In genomic region chr3:173216063-173216462, GRCh38 we compare ENCODE assay signal across 37 cellular contexts.
"Had no signal": no experiment of that assay in that cellular context is flagged by ENCODE, and none has a peak within 500 bp of the region (broad histone marks: within the 10 kb centered on the region; RNA-seq: fewer than 3 reads in every experiment).

No MANE protein-coding gene starts in this region.

- H3K4me3 ChIP-seq: adrenal gland, body of pancreas, breast epithelium had no signal

- FAIRE-seq: astrocyte, TTC549 had no signal

- H3K27ac ChIP-seq: adrenal gland, body of pancreas, brain microvascular endothelial cell, breast epithelium, VCaP had no signal

- H3K36me3 Mint-ChIP-seq: activated CD4-positive, alpha-beta memory T cell treated with anti-CD3 and anti-CD28 coated beads for 36 hours; activated naive CD4-positive, alpha-beta T cell treated with anti-CD3 and anti-CD28 coated beads, Interleukin-2, amount 50 U/mL, for 72 hours; activated naive CD8-positive, alpha-beta T cell treated with anti-CD3 and anti-CD28 coated beads for 36 hours had no signal

- ATAC-seq: activated CD8-positive, alpha-beta T cell treated with anti-CD3 and anti-CD28 coated beads for 36 hours; activated naive CD4-positive, alpha-beta T cell treated with anti-CD3 and anti-CD28 coated beads, Interleukin-2, amount 50 U/mL, for 72 hours; activated T-cell treated with anti-CD3 and anti-CD28 coated beads, Interleukin-2, amount 50 U/mL, for 4 hours; activated T-cell treated with anti-CD3 and anti-CD28 coated beads, Interleukin-2, amount 50 U/mL, for 72 hours; activated T-helper 17 cell treated with anti-CD3 and anti-CD28 coated beads, Interleukin-2, amount 50 U/mL, for 72 hours; body of pancreas had no signal

- H3K36me3 ChIP-seq: adrenal gland, brain microvascular endothelial cell, breast epithelium had no signal

- H3K27ac Mint-ChIP-seq: activated B cell treated with CpG ODN at 0.5 μM for 24 hours; activated CD4-positive, alpha-beta memory T cell treated with anti-CD3 and anti-CD28 coated beads for 36 hours; activated CD4-positive, alpha-beta T cell treated with anti-CD3 and anti-CD28 coated beads, Interleukin-2, amount 10 ng/mL, durations not matched to agents 24 days and 14 days; activated CD8-positive, alpha-beta T cell treated with anti-CD3 and anti-CD28 coated beads for 36 hours; activated naive CD4-positive, alpha-beta T cell treated with anti-CD3 and anti-CD28 coated beads for 36 hours; activated naive CD4-positive, alpha-beta T cell treated with anti-CD3 and anti-CD28 coated beads, Interleukin-2, amount 50 U/mL, for 72 hours; activated naive CD8-positive, alpha-beta T cell treated with anti-CD3 and anti-CD28 coated beads for 36 hours; activated T-cell treated with anti-CD3 and anti-CD28 coated beads, Interleukin-2, amount 50 U/mL, for 72 hours; activated T-helper 1 cell treated with anti-CD3 and anti-CD28 coated beads, Interleukin-12 subunit alpha, Interleukin-12 subunit beta, Interleukin-2, Interleukin-4 antibody, amounts not matched to agents 30 ng/mL and 10 ng/mL and 1 ng/mL, durations not matched to agents 14 hours and 24 hours and 36 hours; activated T-helper 17 cell treated with anti-CD3 and anti-CD28 coated beads, Interleukin-2, amount 50 U/mL, for 72 hours; T-helper 1 cell treated with Interleukin-12 subunit alpha and Interleukin-12 subunit beta and Interleukin-4 antibody, amounts not matched to agents 30 μg/mL and 1 μg/mL, for 36 hours; T-helper 2 cell treated with Interferon-gamma antibody and Interleukin-4, amounts not matched to agents 5 μg/mL and 100 μg/mL, for 36 hours had no signal

- H3K27me3 Mint-ChIP-seq: activated B cell treated with CpG ODN at 0.5 μM for 24 hours; activated CD4-positive, alpha-beta memory T cell treated with anti-CD3 and anti-CD28 coated beads for 36 hours; activated CD4-positive, alpha-beta T cell treated with anti-CD3 and anti-CD28 coated beads, Interleukin-2, amount 10 ng/mL, durations not matched to agents 24 days and 14 days; activated CD8-positive, alpha-beta T cell treated with anti-CD3 and anti-CD28 coated beads for 36 hours; activated naive CD8-positive, alpha-beta T cell treated with anti-CD3 and anti-CD28 coated beads for 36 hours; activated T-helper 17 cell treated with anti-CD3 and anti-CD28 coated beads, Interleukin-2, amount 50 U/mL, for 72 hours had no signal

- H3K9me3 Mint-ChIP-seq: activated CD4-positive, alpha-beta T cell treated with anti-CD3 and anti-CD28 coated beads, Interleukin-2, amount 10 ng/mL, durations not matched to agents 24 days and 14 days; activated T-helper 1 cell treated with anti-CD3 and anti-CD28 coated beads, Interleukin-12 subunit alpha, Interleukin-12 subunit beta, Interleukin-2, Interleukin-4 antibody, amounts not matched to agents 30 ng/mL and 10 ng/mL and 1 ng/mL, durations not matched to agents 14 hours and 24 hours and 36 hours; activated T-helper 17 cell treated with anti-CD3 and anti-CD28 coated beads, Interleukin-2, amount 50 U/mL, for 72 hours; T-helper 1 cell treated with Interleukin-12 subunit alpha and Interleukin-12 subunit beta and Interleukin-4 antibody, amounts not matched to agents 30 μg/mL and 1 μg/mL, for 36 hours; T-helper 2 cell treated with Interferon-gamma antibody and Interleukin-4, amounts not matched to agents 5 μg/mL and 100 μg/mL, for 36 hours had no signal

- H3K4me1 ChIP-seq: adrenal gland, body of pancreas, breast epithelium had no signal

- DNase-seq: activated B cell treated with CpG ODN at 0.5 μM for 24 hours; activated CD4-positive, alpha-beta memory T cell treated with anti-CD3 and anti-CD28 coated beads for 36 hours; activated CD4-positive, alpha-beta T cell treated with anti-CD3 and anti-CD28 coated beads for 4 hours; activated CD4-positive, alpha-beta T cell treated with anti-CD3 and anti-CD28 coated beads, Interleukin-2, amount 10 ng/mL, durations not matched to agents 24 days and 14 days; activated CD4-positive, alpha-beta T cell treated with anti-CD3 and anti-CD28 coated beads, Interleukin-2, amount 50 U/mL, for 1 hour; activated CD4-positive, alpha-beta T cell treated with anti-CD3 and anti-CD28 coated beads, Interleukin-2, amount 50 U/mL, for 4 hours; activated CD4-positive, CD25-positive, alpha-beta regulatory T cell treated with anti-CD3 and anti-CD28 coated beads, Interleukin-2, amount 50 U/mL, for 72 hours; activated CD8-positive, alpha-beta memory T cell treated with anti-CD3 and anti-CD28 coated beads, Interleukin-2, amount 50 U/mL, for 4 hours; activated CD8-positive, alpha-beta T cell treated with anti-CD3 and anti-CD28 coated beads for 36 hours; activated effector memory CD4-positive, alpha-beta T cell treated with anti-CD3 and anti-CD28 coated beads, Interleukin-2, amount 50 U/mL, for 16 hours; activated gamma-delta T cell treated with Interleukin-2 at 50 U/mL for 16 hours; activated naive CD4-positive, alpha-beta T cell; activated naive CD4-positive, alpha-beta T cell treated with anti-CD3 and anti-CD28 coated beads for 36 hours; activated naive CD4-positive, alpha-beta T cell treated with anti-CD3 and anti-CD28 coated beads, Interleukin-2, amount 50 U/mL, for 16 hours; activated naive CD8-positive, alpha-beta T cell treated with anti-CD3 and anti-CD28 coated beads for 36 hours; activated T-cell treated with anti-CD3 and anti-CD28 coated beads for 4 hours; activated T-cell treated with anti-CD3 and anti-CD28 coated beads, Interleukin-2, amount 50 U/mL, for 1 hour; activated T-cell treated with anti-CD3 and anti-CD28 coated beads, Interleukin-2, amount 50 U/mL, for 4 hours; activated T-cell treated with anti-CD3 and anti-CD28 coated beads, Interleukin-2, amount 50 U/mL, for 72 hours; adrenal gland; amniotic stem cell; aorta; body of pancreas; brain microvascular endothelial cell; central memory CD4-positive, alpha-beta T cell; T-helper 1 cell; T-helper 2 cell; T-helper 9 cell had no signal

- H3K27me3 ChIP-seq: adrenal gland, body of pancreas, brain microvascular endothelial cell, breast epithelium had no signal

- H3K9me3 ChIP-seq: adrenal gland had no signal

- H3K4me3 Mint-ChIP-seq: activated B cell treated with CpG ODN at 0.5 μM for 24 hours; activated CD4-positive, alpha-beta memory T cell treated with anti-CD3 and anti-CD28 coated beads for 36 hours; activated CD4-positive, alpha-beta T cell treated with anti-CD3 and anti-CD28 coated beads, Interleukin-2, amount 10 ng/mL, durations not matched to agents 24 days and 14 days; activated CD8-positive, alpha-beta T cell treated with anti-CD3 and anti-CD28 coated beads for 36 hours; activated naive CD4-positive, alpha-beta T cell treated with anti-CD3 and anti-CD28 coated beads for 36 hours; activated naive CD8-positive, alpha-beta T cell treated with anti-CD3 and anti-CD28 coated beads for 36 hours; activated T-cell treated with anti-CD3 and anti-CD28 coated beads, Interleukin-2, amount 50 U/mL, for 4 hours; activated T-cell treated with anti-CD3 and anti-CD28 coated beads, Interleukin-2, amount 50 U/mL, for 72 hours; activated T-helper 1 cell treated with anti-CD3 and anti-CD28 coated beads, Interleukin-12 subunit alpha, Interleukin-12 subunit beta, Interleukin-2, Interleukin-4 antibody, amounts not matched to agents 30 ng/mL and 10 ng/mL and 1 ng/mL, durations not matched to agents 14 hours and 24 hours and 36 hours; activated T-helper 17 cell treated with anti-CD3 and anti-CD28 coated beads, Interleukin-2, amount 50 U/mL, for 72 hours; T-helper 1 cell treated with Interleukin-12 subunit alpha and Interleukin-12 subunit beta and Interleukin-4 antibody, amounts not matched to agents 30 μg/mL and 1 μg/mL, for 36 hours; T-helper 2 cell treated with Interferon-gamma antibody and Interleukin-4, amounts not matched to agents 5 μg/mL and 100 μg/mL, for 36 hours had no signal

- H3K4me1 Mint-ChIP-seq: activated B cell treated with CpG ODN at 0.5 μM for 24 hours; activated CD4-positive, alpha-beta T cell treated with anti-CD3 and anti-CD28 coated beads, Interleukin-2, amount 10 ng/mL, durations not matched to agents 24 days and 14 days; activated naive CD8-positive, alpha-beta T cell treated with anti-CD3 and anti-CD28 coated beads for 36 hours; activated T-helper 17 cell treated with anti-CD3 and anti-CD28 coated beads, Interleukin-2, amount 50 U/mL, for 72 hours had no signal
